In genomic region chrX:18654873-18655836, GRCh38 we compare ENCODE assay signal across 22 cellular contexts. TPM values are rescaled to one million over a fixed set of nuclear protein-coding genes. Genes with fewer than 3 reads are reported as not detected.
DNase-seq lines count a peak whose midpoint lies in the region; ATAC-seq and TF ChIP-seq lines count a peak whose summit lies in the region.
"Had no signal": no experiment of that assay in that cellular context is flagged by ENCODE, and none has a peak within 500 bp of the region (broad histone marks: within the 10 kb centered on the region; RNA-seq: fewer than 3 reads in every experiment).

No MANE protein-coding gene starts in this region.

- intact Hi-C loops in MCF 10A (cut with micrococcal nuclease), result no loop called here

- no peaks in the 10 kb centered on the region for H3F3A ChIP-seq in smooth muscle cell (ENCODE audit: low read depth)

- DNase-seq in T47D (ENCODE audit: low read depth in 1 of 2, low spot score in 1 of 2), result peak; percentile 9 to 75
- no peak for DNase-seq in MCF 10A (ENCODE audit: unreplicated experiment)
- DNase-seq in NCI-H774 (lab: John Stamatoyannopoulos, UW), result peak; percentile 18
- peak; percentile 59 for DNase-seq in fibroblast of gingiva (ENCODE audit: low read depth)
- DNase-seq in GF-D8 (lab: John Stamatoyannopoulos, UW), result no peak
- no peak for DNase-seq in smooth muscle cell (lab: John Stamatoyannopoulos, UW; ENCODE audit: unreplicated experiment)
- DNase-seq: activated CD4-positive, alpha-beta T cell treated with anti-CD3 and anti-CD28 coated beads, Interleukin-2, amount 50 U/mL, for 48 hours; activated naive CD8-positive, alpha-beta T cell treated with anti-CD3 and anti-CD28 coated beads, Interleukin-2, amount 50 U/mL, for 24 hours; activated T-cell treated with anti-CD3 and anti-CD28 coated beads, Interleukin-2, amount 50 U/mL, for 48 hours; CD8-positive, alpha-beta T cell; central memory CD4-positive, alpha-beta T cell; effector memory CD8-positive, alpha-beta T cell; left colon; MM.1S; right cardiac atrium; stimulated activated CD4-positive, alpha-beta T cell treated with anti-CD3 and anti-CD28 coated beads, Interleukin-1b, Interleukin-23, amount 100 ng/mL, for 48 hours had no signal

- H3K4me1 ChIP-seq in smooth muscle cell (ENCODE audit: low read depth), result no peaks in the 10 kb centered on the region
- H3K4me1 ChIP-seq: foreskin keratinocyte had no signal

- no peak overlapping the region for H3K27ac ChIP-seq in smooth muscle cell (ENCODE audit: low read depth)
- H3K27ac ChIP-seq: foreskin keratinocyte had no signal

- H3K4me1 Mint-ChIP-seq in MCF 10A (ENCODE audit: insufficient read depth, unreplicated experiment), result no peaks in the 10 kb centered on the region
- H3K4me1 Mint-ChIP-seq: activated naive CD8-positive, alpha-beta T cell treated with anti-CD3 and anti-CD28 coated beads, Interleukin-2, amount 50 U/mL, for 24 hours had no signal

- POLR2A ChIA-PET in MCF 10A (lab: Yijun Ruan, JAX), result no interaction called here

- H3K27me3 Mint-ChIP-seq in MCF 10A (ENCODE audit: insufficient read depth, unreplicated experiment), result no peaks in the 10 kb centered on the region
- H3K27me3 Mint-ChIP-seq: activated naive CD8-positive, alpha-beta T cell treated with anti-CD3 and anti-CD28 coated beads, Interleukin-2, amount 50 U/mL, for 24 hours; effector memory CD8-positive, alpha-beta T cell had no signal

- H3K79me2 ChIP-seq in smooth muscle cell (ENCODE audit: low read depth), result no peaks in the 10 kb centered on the region

- in situ Hi-C loops in T47D (cut with HindIII; ENCODE audit: low pct_unique_long_range_greater_than_20kb, low sequenced_read_pairs), result no loop called here

- H3K27ac Mint-ChIP-seq in MCF 10A (ENCODE audit: low read depth, unreplicated experiment), result no peak overlapping the region
- H3K27ac Mint-ChIP-seq: activated naive CD8-positive, alpha-beta T cell treated with anti-CD3 and anti-CD28 coated beads, Interleukin-2, amount 50 U/mL, for 24 hours; CD8-positive, alpha-beta T cell; effector memory CD8-positive, alpha-beta T cell had no signal

- WGBS in smooth muscle cell (ENCODE audit: low lambda C conversion rate), result 48% methylated on average over 5 of the region's 5 CpGs

- CTCF ChIA-PET in MCF 10A (lab: Yijun Ruan, JAX), result interaction anchor here (0.5 to 0.6 kb wide), 3 partner anchors 12 to 37 kb away, joined by 3 to 4 read pairs (median 3); no protein-coding TSS in a partner anchor

- no peak for TF ChIP-seq CTCF in MCF 10A (IDR thresholded peaks at IDR 0.05; ENCODE audit: unreplicated experiment)
- TF ChIP-seq CTCF in smooth muscle cell (IDR thresholded peaks at IDR 0.05; ENCODE audit: borderline replicate concordance, insufficient read depth, poor library complexity, severe bottlenecking), result no peak

- BruUV-seq in MCF 10A (replicated peaks; lab: Mats Ljungman, UMichigan), result no TSS peak

- H3K4me3 Mint-ChIP-seq in MCF 10A (ENCODE audit: unreplicated experiment), result no peak overlapping the region
- H3K4me3 Mint-ChIP-seq: activated naive CD8-positive, alpha-beta T cell treated with anti-CD3 and anti-CD28 coated beads, Interleukin-2, amount 50 U/mL, for 24 hours; CD8-positive, alpha-beta T cell; effector memory CD8-positive, alpha-beta T cell had no signal

- no peaks in the 10 kb centered on the region for H3K36me3 ChIP-seq in smooth muscle cell (ENCODE audit: low read depth)

- no peaks in the 10 kb centered on the region for H3K9me3 ChIP-seq in smooth muscle cell (replicated peaks; ENCODE audit: low read depth)

- H2AFZ ChIP-seq in smooth muscle cell (ENCODE audit: low read depth), result no peak overlapping the region

- ATAC-seq in GM21528 (IDR thresholded peaks at IDR 0.05; ENCODE audit: low FRiP score, unreplicated experiment) (no peak), HG02938 (IDR thresholded peaks at IDR 0.05; ENCODE audit: unreplicated experiment) (no peak)
- ATAC-seq: activated naive CD8-positive, alpha-beta T cell treated with anti-CD3 and anti-CD28 coated beads, Interleukin-2, amount 50 U/mL, for 24 hours; CD8-positive, alpha-beta T cell; effector memory CD8-positive, alpha-beta T cell; foreskin keratinocyte; left colon; right cardiac atrium had no signal

- H3K4me2 ChIP-seq in smooth muscle cell, result no peak overlapping the region

- H3K4me3 ChIP-seq in smooth muscle cell, result no peak overlapping the region

- H3K27me3 ChIP-seq in smooth muscle cell (ENCODE audit: low read depth), result no peaks in the 10 kb centered on the region
- H3K27me3 ChIP-seq: foreskin keratinocyte had no signal

- no peaks in the 10 kb centered on the region for H4K20me1 ChIP-seq in smooth muscle cell (ENCODE audit: low read depth)

- no peak overlapping the region for H3K9ac ChIP-seq in smooth muscle cell (ENCODE audit: low read depth)

- no peaks in the 10 kb centered on the region for H3K9me3 Mint-ChIP-seq in MCF 10A (ENCODE audit: unreplicated experiment)
- H3K9me3 Mint-ChIP-seq: activated naive CD8-positive, alpha-beta T cell treated with anti-CD3 and anti-CD28 coated beads, Interleukin-2, amount 50 U/mL, for 24 hours; CD8-positive, alpha-beta T cell; effector memory CD8-positive, alpha-beta T cell had no signal

- no peaks in the 10 kb centered on the region for H3K36me3 Mint-ChIP-seq in MCF 10A (ENCODE audit: insufficient read depth, unreplicated experiment)
- H3K36me3 Mint-ChIP-seq: CD8-positive, alpha-beta T cell had no signal

RNA-seq across cellular contexts. Expression of gene RS1, which starts 16.8 kb away (rescaled TPM):
- not detected in 2 replicates for total RNA-seq in MCF 10A (2022)
- total RNA-seq in smooth muscle cell, result not detected in 2 replicates
- 0.33 TPM in 1 of 2 replicates, not detected in the other for polyA plus RNA-seq in smooth muscle cell
- total RNA-seq: CD8-positive, alpha-beta T cell; foreskin keratinocyte; H1; left colon; mucosa of gallbladder; right cardiac atrium had no signal
- polyA plus RNA-seq: AG04450, foreskin keratinocyte, right cardiac atrium had no signal

RNA-seq across cellular contexts. Expression of gene PPEF1, which starts 52.3 kb away (rescaled TPM):
- total RNA-seq in MCF 10A (2022), result 0.32 and 1.0 TPM in 2 replicates
- total RNA-seq in smooth muscle cell, result 0.40 and 1.1 TPM in 2 replicates
- polyA plus RNA-seq in smooth muscle cell, result 0.32 and 1.1 TPM in 2 replicates
- total RNA-seq: foreskin keratinocyte, left colon, mucosa of gallbladder had no signal
- polyA plus RNA-seq: AG04450, foreskin keratinocyte had no signal

Comparison
In these comparisons a context has a peak if more than half of its experiments do, and no peak if none do; other contexts are left out.
1. DNase-seq: peak in T47D (2 of 2), NCI-H774 (single experiment) and fibroblast of gingiva (single experiment); none in MCF 10A (single experiment), GF-D8 (single experiment) and smooth muscle cell (single experiment).